ENCODE assay signal across 32 cellular contexts in the genomic region with DNA sequence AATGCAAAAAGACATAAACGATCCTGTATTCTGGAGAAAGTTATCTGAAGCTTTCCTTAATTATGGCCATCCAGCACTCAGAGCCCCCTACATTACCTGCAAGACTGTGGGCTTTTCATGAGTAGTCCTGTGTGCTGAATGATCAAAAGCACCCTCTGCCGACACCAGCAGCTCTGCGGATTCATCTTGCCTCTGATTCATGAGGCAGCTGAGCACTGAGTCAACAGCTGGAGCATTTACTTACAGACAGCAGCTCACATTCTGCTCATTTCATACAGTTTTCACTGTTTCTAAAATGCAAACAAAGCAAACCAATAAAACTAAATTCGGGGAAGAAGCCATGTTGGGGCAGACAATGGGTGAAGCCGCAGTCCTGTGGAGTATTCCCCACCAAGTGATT.
A peak's percentile ranks its signal among the peaks of the same experiment; 100 is the strongest.
DNase-seq lines count a peak whose midpoint lies in the region; ATAC-seq and TF ChIP-seq lines count a peak whose summit lies in the region.
"Had no signal": no experiment of that assay in that cellular context is flagged by ENCODE, and none has a peak within 500 bp of the region (broad histone marks: within the 10 kb centered on the region; RNA-seq: fewer than 3 reads in every experiment).

No MANE protein-coding gene starts in this region.

- BruUV-seq in PC-3 (replicated peaks; lab: Mats Ljungman, UMichigan), result no TSS peak

- H3K9me2 ChIP-seq in PC-3 (replicated peaks; ENCODE audit: low read length), result no peaks in the 10 kb centered on the region

- CTCF ChIA-PET in PC-3 (lab: Charles Lee), result no interaction called here

- H3K4me3 ChIP-seq in PC-3 (ENCODE audit: low read length), result no peak overlapping the region
- H3K4me3 ChIP-seq: cardiac muscle cell, GM23248, PC-9, SK-N-MC, smooth muscle cell, testis had no signal

- H3K27ac ChIP-seq in PC-3 (ENCODE audit: low read length), result no peak overlapping the region
- H3K27ac ChIP-seq: cardiac muscle cell, epithelial cell of prostate, GM23248, PC-9, SK-N-MC, testis had no signal

- H3K36me3 ChIP-seq in PC-3 (ENCODE audit: low read depth, low read length), result no peaks in the 10 kb centered on the region
- H3K36me3 ChIP-seq: cardiac muscle cell had no signal

- H3K79me2 ChIP-seq in PC-3 (ENCODE audit: low read length), result no peaks in the 10 kb centered on the region

- intact Hi-C loops in PC-3 (cut with micrococcal nuclease), result no loop called here

- no peak for ATAC-seq in PC-3
- no peak for ATAC-seq in HG02642 (IDR thresholded peaks at IDR 0.05; ENCODE audit: poor library complexity, unreplicated experiment)
- no peak for ATAC-seq in HG02840 (IDR thresholded peaks at IDR 0.05; ENCODE audit: low FRiP score, unreplicated experiment)
- ATAC-seq: left cardiac atrium had no signal

- DNase-seq in Ammon's horn (ENCODE audit: low spot score) (peak; percentile 39), PC-3 (peak; percentile 3), fibroblast of peridontal ligament (ENCODE audit: extremely low read depth) (peak; percentile 34), medulla oblongata (ENCODE audit: extremely low spot score) (peak; percentile 38), A172 (ENCODE audit: low spot score) (no peak), NCI-H2081 (lab: John Stamatoyannopoulos, UW) (no peak)
- DNase-seq: activated CD4-positive, alpha-beta memory T cell treated with anti-CD3 and anti-CD28 coated beads, Interleukin-2, amount 10 ng/mL, durations not matched to agents 7 days and 5 days; activated CD4-positive, alpha-beta T cell treated with anti-CD3 and anti-CD28 coated beads for 1 hour; activated CD8-positive, alpha-beta memory T cell treated with anti-CD3 and anti-CD28 coated beads, Interleukin-2, amount 50 U/mL, for 48 hours; activated naive CD4-positive, alpha-beta T cell treated with anti-CD3 and anti-CD28 coated beads for 36 hours; AML-193; amniotic stem cell; CD4-positive, alpha-beta T cell; cortex of kidney; effector memory CD4-positive, alpha-beta T cell; foreskin fibroblast; GM23248; left cardiac atrium; NCI-H1105; NCI-H2029; NCI-H2227 treated with DMSO at 0.1 percent for 48 hours; NCI-H526; NK-92 treated with Interleukin-12 subunit alpha and Interleukin-12 subunit beta, amount 100 ng/mL, for 24 hours; PC-9; stimulated activated naive CD4-positive, alpha-beta T cell treated with Interleukin-2 at 50 U/mL for 16 hours; testis had no signal

- H3F3A ChIP-seq in PC-3 (ENCODE audit: low read length, unreplicated experiment), result no peaks in the 10 kb centered on the region

- no peak for TF ChIP-seq CTCF in PC-3 (conservative IDR thresholded peaks at IDR 0.05; ENCODE audit: low read depth, low read length)

- no peak overlapping the region for H2AFZ ChIP-seq in PC-3 (ENCODE audit: low read length)
- H2AFZ ChIP-seq: GM23248, PC-9 had no signal

- POLR2A ChIA-PET in PC-3 (lab: Charles Lee; ENCODE audit: unreplicated experiment), result no interaction called here

- no peak overlapping the region for H3K9ac ChIP-seq in PC-3 (ENCODE audit: low read length)
- H3K9ac ChIP-seq: GM23248 had no signal

- no peaks in the 10 kb centered on the region for H4K20me1 ChIP-seq in PC-3 (ENCODE audit: low read length)

- H3K27me3 ChIP-seq in PC-3 (ENCODE audit: low read length), result no peaks in the 10 kb centered on the region
- H3K27me3 ChIP-seq: cardiac muscle cell, testis had no signal

- no peak overlapping the region for H3K4me2 ChIP-seq in PC-3 (ENCODE audit: low read length)
- H3K4me2 ChIP-seq: PC-9, smooth muscle cell had no signal

- no peaks in the 10 kb centered on the region for H3K9me3 ChIP-seq in PC-3 (ENCODE audit: low read length)
- H3K9me3 ChIP-seq: testis had no signal

- no peaks in the 10 kb centered on the region for H3K4me1 ChIP-seq in PC-3 (ENCODE audit: insufficient read depth, low read length)
- H3K4me1 ChIP-seq: testis had no signal

Comparison
In these comparisons a context has a peak if more than half of its experiments do, and no peak if none do; other contexts are left out.
1. DNase-seq: peak in Ammon's horn (single experiment), PC-3 (single experiment), fibroblast of peridontal ligament (single experiment) and medulla oblongata (single experiment); none in A172 (single experiment) and NCI-H2081 (0 of 2).